ENCODE assay signal across 23 cellular contexts in the genomic region with DNA sequence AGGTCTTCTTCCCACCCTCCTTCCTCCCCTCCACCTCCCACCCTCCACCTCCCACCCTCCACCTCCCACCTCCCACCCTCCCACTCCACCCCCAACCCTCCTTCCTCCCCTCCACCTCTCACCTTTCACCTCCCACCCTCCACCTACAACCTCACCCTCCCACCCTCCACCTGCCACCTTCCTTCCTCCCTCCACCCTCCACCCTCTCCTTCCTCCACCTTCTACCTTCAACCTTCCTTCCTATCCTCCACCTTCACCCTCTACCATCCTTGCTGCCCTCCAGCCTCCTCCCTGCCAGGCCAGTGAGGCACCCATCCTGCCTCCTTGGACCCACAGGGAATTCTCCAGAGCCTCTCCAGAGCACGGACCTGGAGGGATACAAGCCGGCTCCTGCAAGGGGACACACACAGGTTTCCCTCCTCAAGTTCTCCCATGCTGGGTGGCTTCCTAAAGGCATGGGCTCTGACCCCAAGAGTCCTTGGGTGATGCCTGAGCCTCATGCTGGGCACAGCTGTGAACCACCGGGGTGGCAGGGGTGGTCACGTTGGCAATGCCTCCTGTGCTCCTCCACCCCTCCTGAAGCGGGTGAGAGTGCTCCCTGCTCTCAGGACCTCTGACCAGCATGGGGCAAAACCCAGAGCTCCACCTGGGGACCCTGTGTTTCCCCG.
"Had no signal": no experiment of that assay in that cellular context is flagged by ENCODE, and none has a peak within 500 bp of the region (broad histone marks: within the 10 kb centered on the region; RNA-seq: fewer than 3 reads in every experiment).

No MANE protein-coding gene starts in this region.

- H3K4me1 Mint-ChIP-seq: memory B cell had no signal

- H3K9me3 Mint-ChIP-seq: natural killer cell treated with Interleukin-12 subunit alpha and Interleukin-12 subunit beta and Interleukin-15 and Interleukin-18, amount 100 ng/mL, for 72 hours; neural progenitor cell; stimulated activated effector memory CD8-positive, alpha-beta T cell treated with anti-CD3 and anti-CD28 coated beads, Interleukin-12 subunit alpha, Interleukin-12 subunit beta, amount 100 ng/mL, for 72 hours had no signal

- H3K27ac Mint-ChIP-seq: memory B cell; natural killer cell treated with Interleukin-12 subunit alpha and Interleukin-12 subunit beta and Interleukin-15 and Interleukin-18, amount 100 ng/mL, for 72 hours; stimulated activated effector memory CD8-positive, alpha-beta T cell treated with anti-CD3 and anti-CD28 coated beads, Interleukin-12 subunit alpha, Interleukin-12 subunit beta, amount 100 ng/mL, for 72 hours had no signal

- H3K4me3 Mint-ChIP-seq: memory B cell; natural killer cell treated with Interleukin-12 subunit alpha and Interleukin-12 subunit beta and Interleukin-15 and Interleukin-18, amount 100 ng/mL, for 72 hours; neural progenitor cell; stimulated activated effector memory CD8-positive, alpha-beta T cell treated with anti-CD3 and anti-CD28 coated beads, Interleukin-12 subunit alpha, Interleukin-12 subunit beta, amount 100 ng/mL, for 72 hours had no signal

- H3K9me3 ChIP-seq: esophagus muscularis mucosa, gastrocnemius medialis, lower lobe of right lung, right atrium auricular region, tibial artery, upper lobe of left lung, vagina had no signal

- H3K4me1 ChIP-seq: esophagus muscularis mucosa, gastrocnemius medialis, heart right ventricle, left lung, lower lobe of right lung, parathyroid adenoma, right atrium auricular region, upper lobe of left lung, vagina had no signal

- H3K4me3 ChIP-seq: esophagus muscularis mucosa, gastrocnemius medialis, heart right ventricle, left lung, lower lobe of right lung, neural progenitor cell, right atrium auricular region, smooth muscle cell, tibial artery, upper lobe of left lung, vagina had no signal

- H3K36me3 ChIP-seq: esophagus muscularis mucosa, gastrocnemius medialis, heart right ventricle, left lung, lower lobe of right lung, neural progenitor cell, right atrium auricular region, tibial artery, upper lobe of left lung, vagina had no signal

- H3K27me3 ChIP-seq: esophagus muscularis mucosa, gastrocnemius medialis, left lung, neural progenitor cell, right atrium auricular region, upper lobe of left lung, vagina had no signal

- DNase-seq: effector memory CD4-positive, alpha-beta T cell; heart right ventricle; hypothalamus; midbrain; occipital lobe; stimulated activated CD4-positive, alpha-beta T cell treated with anti-CD3 and anti-CD28 coated beads, Interleukin-4, amount 100 ng/mL, for 1 hour; stimulated activated CD8-positive, alpha-beta memory T cell treated with anti-CD3 and anti-CD28 coated beads, Interleukin-4, amount 100 ng/mL, for 48 hours; stimulated activated naive CD8-positive, alpha-beta T cell treated with anti-CD3 and anti-CD28 coated beads, Interleukin-15, Interleukin-2, amounts not matched to agents 100 U/mL and 50 U/mL, for 24 hours had no signal

- H3K27ac ChIP-seq: epithelial cell of prostate, esophagus muscularis mucosa, gastrocnemius medialis, heart right ventricle, left lung, lower lobe of right lung, neural progenitor cell, parathyroid adenoma, right atrium auricular region, tibial artery, upper lobe of left lung, vagina had no signal

- H3K36me3 Mint-ChIP-seq: memory B cell; natural killer cell treated with Interleukin-12 subunit alpha and Interleukin-12 subunit beta and Interleukin-15 and Interleukin-18, amount 100 ng/mL, for 72 hours; neural progenitor cell; stimulated activated effector memory CD8-positive, alpha-beta T cell treated with anti-CD3 and anti-CD28 coated beads, Interleukin-12 subunit alpha, Interleukin-12 subunit beta, amount 100 ng/mL, for 72 hours had no signal
